Comparison of ENCODE assay signal across 23 cellular contexts in genomic region chr15:46607103-46607502, GRCh38.
"Had no signal": no experiment of that assay in that cellular context is flagged by ENCODE, and none has a peak within 500 bp of the region (broad histone marks: within the 10 kb centered on the region; RNA-seq: fewer than 3 reads in every experiment).

No MANE protein-coding gene starts in this region.

- H3K27me3 ChIP-seq: ovary, sigmoid colon, testis, tibial artery had no signal

- H3K9me3 ChIP-seq: lower lobe of right lung, ovary, psoas muscle, sigmoid colon, testis, tibial artery had no signal

- H3K27ac ChIP-seq: dorsolateral prefrontal cortex, lower lobe of right lung, ovary, psoas muscle, sigmoid colon, testis, tibial artery had no signal

- H3K36me3 ChIP-seq: lower lobe of right lung, ovary, sigmoid colon, tibial artery had no signal

- H3K4me1 ChIP-seq: lower lobe of right lung, psoas muscle, sigmoid colon, testis, tibial artery had no signal

- DNase-seq: dorsolateral prefrontal cortex; effector CD4-positive, alpha-beta T cell; hypothalamus; immature natural killer cell; islet precursor cell; kidney glomerular epithelial cell; left colon; left ventricle myocardium superior; lower lobe of right lung; naive thymus-derived CD8-positive, alpha-beta T cell; nephron progenitor cell; occipital lobe; ovary; posterior cingulate gyrus; psoas muscle; right cardiac atrium; sigmoid colon; stimulated activated CD4-positive, alpha-beta T cell treated with anti-CD3 and anti-CD28 coated beads, Interleukin-2, amount 100 ng/mL, for 24 hours; stimulated activated CD4-positive, alpha-beta T cell treated with anti-CD3 and anti-CD28 coated beads, Interleukin-4, amount 100 ng/mL, for 4 hours; stimulated activated naive CD8-positive, alpha-beta T cell treated with anti-CD3 and anti-CD28 coated beads, Interleukin-15, Interleukin-2, amounts not matched to agents 100 U/mL and 50 U/mL, for 24 hours; substantia nigra; testis; tibial artery had no signal

- H3K4me3 ChIP-seq: dorsolateral prefrontal cortex, lower lobe of right lung, ovary, psoas muscle, sigmoid colon, testis, tibial artery had no signal
